In genomic region chr17:15026088-15026487, GRCh38 we compare ENCODE assay signal across 8 cellular contexts.
"Had no signal": no experiment of that assay in that cellular context is flagged by ENCODE, and none has a peak within 500 bp of the region (broad histone marks: within the 10 kb centered on the region; RNA-seq: fewer than 3 reads in every experiment).

No MANE protein-coding gene starts in this region.

- FAIRE-seq: G401.6, GM12878, GM12891, GM12892, GM18507, GM19239 had no signal

- DNase-seq: GDM1, GF-D8 had no signal

- ATAC-seq: GM12878 had no signal

- H3K4me3 ChIP-seq: GM12878 had no signal
